Comparison of ENCODE assay signal across 23 cellular contexts in genomic region chr6:145532361-145532760, GRCh38.
"Had no signal": no experiment of that assay in that cellular context is flagged by ENCODE, and none has a peak within 500 bp of the region (broad histone marks: within the 10 kb centered on the region; RNA-seq: fewer than 3 reads in every experiment).

No MANE protein-coding gene starts in this region.

- H3K36me3 Mint-ChIP-seq: mesothelial cell of epicardium, natural killer cell had no signal

- H3K4me1 Mint-ChIP-seq: activated CD4-positive, alpha-beta memory T cell treated with anti-CD3 and anti-CD28 coated beads, Interleukin-2, amount 10 ng/mL, durations not matched to agents 7 days and 5 days; activated CD4-positive, alpha-beta T cell treated with anti-CD3 and anti-CD28 coated beads, Interleukin-2, amount 10 ng/mL, durations not matched to agents 24 days and 14 days; activated naive CD8-positive, alpha-beta T cell treated with anti-CD3 and anti-CD28 coated beads, Interleukin-2, amount 50 U/mL, for 24 hours; mesothelial cell of epicardium; natural killer cell; T-helper 17 cell had no signal

- H3K4me3 ChIP-seq: body of pancreas, cardiac muscle cell, left ventricle myocardium inferior, ovary, prostate gland, upper lobe of left lung had no signal

- ATAC-seq: activated naive CD8-positive, alpha-beta T cell treated with anti-CD3 and anti-CD28 coated beads, Interleukin-2, amount 50 U/mL, for 24 hours; activated T-cell treated with anti-CD3 and anti-CD28 coated beads, Interleukin-2, amount 50 U/mL, for 72 hours; body of pancreas; foreskin keratinocyte; natural killer cell; stimulated activated naive CD8-positive, alpha-beta T cell treated with anti-CD3 and anti-CD28 coated beads, Interleukin-15, Interleukin-2, amounts not matched to agents 100 U/mL and 50 U/mL, for 24 hours; T-helper 17 cell had no signal

- H3K27ac Mint-ChIP-seq: activated CD4-positive, alpha-beta memory T cell treated with anti-CD3 and anti-CD28 coated beads, Interleukin-2, amount 10 ng/mL, durations not matched to agents 7 days and 5 days; activated CD4-positive, alpha-beta T cell treated with anti-CD3 and anti-CD28 coated beads, Interleukin-2, amount 10 ng/mL, durations not matched to agents 24 days and 14 days; activated naive CD8-positive, alpha-beta T cell treated with anti-CD3 and anti-CD28 coated beads, Interleukin-2, amount 50 U/mL, for 24 hours; activated T-cell treated with anti-CD3 and anti-CD28 coated beads, Interleukin-2, amount 50 U/mL, for 72 hours; dendritic cell treated with granulocyte-macrophage colony-stimulating factor and Interleukin-4, amounts not matched to agents 40 ng/mL and 50 ng/mL, for 4 days; mesothelial cell of epicardium; natural killer cell; T-helper 17 cell had no signal

- H3K9me3 ChIP-seq: body of pancreas, left ventricle myocardium inferior, ovary, prostate gland, upper lobe of left lung had no signal

- H3K27me3 ChIP-seq: body of pancreas, cardiac muscle cell, foreskin keratinocyte, ovary, upper lobe of left lung had no signal

- H3K4me3 Mint-ChIP-seq: activated CD4-positive, alpha-beta memory T cell treated with anti-CD3 and anti-CD28 coated beads, Interleukin-2, amount 10 ng/mL, durations not matched to agents 7 days and 5 days; activated CD4-positive, alpha-beta T cell treated with anti-CD3 and anti-CD28 coated beads, Interleukin-2, amount 10 ng/mL, durations not matched to agents 24 days and 14 days; activated naive CD8-positive, alpha-beta T cell treated with anti-CD3 and anti-CD28 coated beads, Interleukin-2, amount 50 U/mL, for 24 hours; activated T-cell treated with anti-CD3 and anti-CD28 coated beads, Interleukin-2, amount 50 U/mL, for 72 hours; dendritic cell treated with granulocyte-macrophage colony-stimulating factor and Interleukin-4, amounts not matched to agents 40 ng/mL and 50 ng/mL, for 4 days; mesothelial cell of epicardium; natural killer cell; T-helper 17 cell had no signal

- H3K36me3 ChIP-seq: cardiac muscle cell, left ventricle myocardium inferior, ovary, prostate gland, upper lobe of left lung had no signal

- H3K4me1 ChIP-seq: body of pancreas, foreskin keratinocyte, prostate gland, upper lobe of left lung had no signal

- H3K27ac ChIP-seq: body of pancreas, cardiac muscle cell, foreskin keratinocyte, left ventricle myocardium inferior, ovary, prostate gland, upper lobe of left lung had no signal

- H3K9me3 Mint-ChIP-seq: activated CD4-positive, alpha-beta T cell treated with anti-CD3 and anti-CD28 coated beads, Interleukin-2, amount 10 ng/mL, durations not matched to agents 24 days and 14 days; activated naive CD8-positive, alpha-beta T cell treated with anti-CD3 and anti-CD28 coated beads, Interleukin-2, amount 50 U/mL, for 24 hours had no signal

- DNase-seq: activated CD4-positive, alpha-beta memory T cell treated with anti-CD3 and anti-CD28 coated beads, Interleukin-2, amount 10 ng/mL, durations not matched to agents 7 days and 5 days; activated CD4-positive, alpha-beta T cell treated with anti-CD3 and anti-CD28 coated beads, Interleukin-2, amount 10 ng/mL, durations not matched to agents 24 days and 14 days; activated effector memory CD4-positive, alpha-beta T cell treated with anti-CD3 and anti-CD28 coated beads, Interleukin-2, amount 50 U/mL, for 16 hours; activated naive CD4-positive, alpha-beta T cell treated with anti-CD3 and anti-CD28 coated beads, Interleukin-2, amount 50 U/mL, for 16 hours; activated naive CD8-positive, alpha-beta T cell treated with anti-CD3 and anti-CD28 coated beads, Interleukin-2, amount 50 U/mL, for 24 hours; activated T-cell treated with anti-CD3 and anti-CD28 coated beads, Interleukin-2, amount 50 U/mL, for 72 hours; anterior cingulate cortex; body of pancreas; effector CD4-positive, alpha-beta T cell; erythroblast; foreskin keratinocyte; left ventricle myocardium inferior; natural killer cell; ovary; stimulated activated CD4-positive, alpha-beta T cell treated with anti-CD3 and anti-CD28 coated beads, Interleukin-4, amount 100 ng/mL, for 24 hours; stimulated activated naive CD8-positive, alpha-beta T cell treated with anti-CD3 and anti-CD28 coated beads, Interleukin-15, Interleukin-2, amounts not matched to agents 100 U/mL and 50 U/mL, for 24 hours; SW 1271; T-helper 17 cell; upper lobe of left lung had no signal

- H3K27me3 Mint-ChIP-seq: activated CD4-positive, alpha-beta T cell treated with anti-CD3 and anti-CD28 coated beads, Interleukin-2, amount 10 ng/mL, durations not matched to agents 24 days and 14 days; dendritic cell treated with granulocyte-macrophage colony-stimulating factor and Interleukin-4, amounts not matched to agents 40 ng/mL and 50 ng/mL, for 4 days; T-helper 17 cell had no signal
